ENCODE assay signal across 1 cellular context in genomic region chr11:102836290-102836875, GRCh38.
TF ChIP-seq lines count a peak whose summit lies in the region.

No MANE protein-coding gene starts in this region.

TF ChIP-seq in SK-N-SH, 30 proteins besides CTCF, POLR2A, EP300 and RAD21 (continued from another document):
- TF ChIP-seq, protein P1, sequence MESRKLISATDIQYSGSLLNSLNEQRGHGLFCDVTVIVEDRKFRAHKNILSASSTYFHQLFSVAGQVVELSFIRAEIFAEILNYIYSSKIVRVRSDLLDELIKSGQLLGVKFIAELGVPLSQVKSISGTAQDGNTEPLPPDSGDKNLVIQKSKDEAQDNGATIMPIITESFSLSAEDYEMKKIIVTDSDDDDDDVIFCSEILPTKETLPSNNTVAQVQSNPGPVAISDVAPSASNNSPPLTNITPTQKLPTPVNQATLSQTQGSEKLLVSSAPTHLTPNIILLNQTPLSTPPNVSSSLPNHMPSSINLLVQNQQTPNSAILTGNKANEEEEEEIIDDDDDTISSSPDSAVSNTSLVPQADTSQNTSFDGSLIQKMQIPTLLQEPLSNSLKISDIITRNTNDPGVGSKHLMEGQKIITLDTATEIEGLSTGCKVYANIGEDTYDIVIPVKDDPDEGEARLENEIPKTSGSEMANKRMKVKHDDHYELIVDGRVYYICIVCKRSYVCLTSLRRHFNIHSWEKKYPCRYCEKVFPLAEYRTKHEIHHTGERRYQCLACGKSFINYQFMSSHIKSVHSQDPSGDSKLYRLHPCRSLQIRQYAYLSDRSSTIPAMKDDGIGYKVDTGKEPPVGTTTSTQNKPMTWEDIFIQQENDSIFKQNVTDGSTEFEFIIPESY (IDR thresholded peaks at IDR 0.05; ENCODE audit: borderline replicate concordance, low read depth) = no peak
- TF ChIP-seq, protein P2, sequence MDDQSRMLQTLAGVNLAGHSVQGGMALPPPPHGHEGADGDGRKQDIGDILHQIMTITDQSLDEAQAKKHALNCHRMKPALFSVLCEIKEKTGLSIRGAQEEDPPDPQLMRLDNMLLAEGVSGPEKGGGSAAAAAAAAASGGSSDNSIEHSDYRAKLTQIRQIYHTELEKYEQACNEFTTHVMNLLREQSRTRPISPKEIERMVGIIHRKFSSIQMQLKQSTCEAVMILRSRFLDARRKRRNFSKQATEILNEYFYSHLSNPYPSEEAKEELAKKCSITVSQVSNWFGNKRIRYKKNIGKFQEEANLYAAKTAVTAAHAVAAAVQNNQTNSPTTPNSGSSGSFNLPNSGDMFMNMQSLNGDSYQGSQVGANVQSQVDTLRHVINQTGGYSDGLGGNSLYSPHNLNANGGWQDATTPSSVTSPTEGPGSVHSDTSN (IDR thresholded peaks at IDR 0.05) = peak; percentile 63
- TF ChIP-seq TAF1 (IDR thresholded peaks at IDR 0.05; ENCODE audit: borderline replicate concordance, low read depth, low read length) = no peak
- TF ChIP-seq CHD2 (IDR thresholded peaks at IDR 0.05; ENCODE audit: low read length, partially characterized antibody) = no peak
- no peak for TF ChIP-seq ELF1 (IDR thresholded peaks at IDR 0.05)
- TF ChIP-seq FOXJ3 (CRISPR knock-in tag; IDR thresholded peaks at IDR 0.05) = no peak
- no peak for TF ChIP-seq TEAD4 (IDR thresholded peaks at IDR 0.05; ENCODE audit: borderline replicate concordance, insufficient read depth)
- peak; percentile 58 for TF ChIP-seq TCF12 (IDR thresholded peaks at IDR 0.05)
- TF ChIP-seq FOXM1 (IDR thresholded peaks at IDR 0.05; ENCODE audit: low read depth) = no peak
- no peak for TF ChIP-seq RCOR1 (IDR thresholded peaks at IDR 0.05; ENCODE audit: low read length)
- no peak for TF ChIP-seq REST (IDR thresholded peaks at IDR 0.05; ENCODE audit: low read depth, low read length)
- peak; percentile 39; the same call in 1 of the 2 replicates for TF ChIP-seq FOSL2 (IDR thresholded peaks at IDR 0.05; ENCODE audit: borderline replicate concordance, low read depth)
- TF ChIP-seq MAX (IDR thresholded peaks at IDR 0.05; ENCODE audit: low read depth) = no peak
- no peak for TF ChIP-seq POLR2AphosphoS5 (IDR thresholded peaks at IDR 0.05; ENCODE audit: low read depth, low read length)
- no peak for TF ChIP-seq GATA2 (CRISPR knock-in tag; IDR thresholded peaks at IDR 0.05)
